Comparison of ENCODE assay signal across 8 cellular contexts in genomic region chr12:87661770-87662402, GRCh38.
DNase-seq lines count a peak whose midpoint lies in the region; ATAC-seq and TF ChIP-seq lines count a peak whose summit lies in the region.

No MANE protein-coding gene starts in this region.

- ATAC-seq in activated CD8-positive, alpha-beta T cell treated with anti-CD3 and anti-CD28 coated beads, Interleukin-2, amount 10 ng/mL, durations not matched to agents 7 days and 5 days: no peak
- no peak for ATAC-seq in activated CD8-positive, alpha-beta T cell treated with anti-CD3 and anti-CD28 coated beads for 36 hours
- ATAC-seq in HG03175 (IDR thresholded peaks at IDR 0.05; ENCODE audit: unreplicated experiment): peak; percentile 98
- ATAC-seq in HG02840 (IDR thresholded peaks at IDR 0.05; ENCODE audit: low FRiP score, unreplicated experiment): no peak

- POLR2A ChIA-PET in activated CD8-positive, alpha-beta T cell treated with anti-CD3 and anti-CD28 coated beads, Interleukin-2, amount 10 ng/mL, durations not matched to agents 7 days and 5 days (lab: Charles Lee): no interaction called here
- POLR2A ChIA-PET in activated CD8-positive, alpha-beta T cell treated with anti-CD3 and anti-CD28 coated beads for 36 hours (lab: Charles Lee): no interaction called here

- CTCF ChIA-PET in activated CD8-positive, alpha-beta T cell treated with anti-CD3 and anti-CD28 coated beads, Interleukin-2, amount 10 ng/mL, durations not matched to agents 7 days and 5 days (lab: Charles Lee): no interaction called here
- CTCF ChIA-PET in activated CD8-positive, alpha-beta T cell treated with anti-CD3 and anti-CD28 coated beads for 36 hours (lab: Charles Lee): no interaction called here

- no peak for TF ChIP-seq CTCF in activated CD8-positive, alpha-beta T cell treated with anti-CD3 and anti-CD28 coated beads for 36 hours (IDR thresholded peaks at IDR 0.05)
- TF ChIP-seq CTCF in WI38 (IDR thresholded peaks at IDR 0.05; ENCODE audit: low read depth, low read length): no peak
- TF ChIP-seq CTCF in nephron (IDR thresholded peaks at IDR 0.05; ENCODE audit: unreplicated experiment in 3 of 3): no peak

- H3K4me3 Mint-ChIP-seq in activated CD8-positive, alpha-beta T cell treated with anti-CD3 and anti-CD28 coated beads, Interleukin-2, amount 10 ng/mL, durations not matched to agents 7 days and 5 days: peak overlapping the region; percentile 20
- H3K4me3 Mint-ChIP-seq in activated CD8-positive, alpha-beta T cell treated with anti-CD3 and anti-CD28 coated beads for 36 hours: no peak overlapping the region
- H3K4me3 Mint-ChIP-seq in nephron: peak overlapping the region in 2 of 3 experiments; percentile 29 to 44

- no peak overlapping the region for H3K27ac Mint-ChIP-seq in activated CD8-positive, alpha-beta T cell treated with anti-CD3 and anti-CD28 coated beads, Interleukin-2, amount 10 ng/mL, durations not matched to agents 7 days and 5 days
- no peak overlapping the region for H3K27ac Mint-ChIP-seq in activated CD8-positive, alpha-beta T cell treated with anti-CD3 and anti-CD28 coated beads for 36 hours
- peak overlapping the region in 2 of 3 experiments; percentile 16 to 72 for H3K27ac Mint-ChIP-seq in nephron

- H3K27me3 Mint-ChIP-seq in activated CD8-positive, alpha-beta T cell treated with anti-CD3 and anti-CD28 coated beads, Interleukin-2, amount 10 ng/mL, durations not matched to agents 7 days and 5 days (ENCODE audit: low read depth): no peaks in the 10 kb centered on the region
- H3K27me3 Mint-ChIP-seq in activated CD8-positive, alpha-beta T cell treated with anti-CD3 and anti-CD28 coated beads for 36 hours: no peaks in the 10 kb centered on the region
- H3K27me3 Mint-ChIP-seq in nephron (ENCODE audit: low read depth): peaks cover 5% of the 10 kb centered on the region

- peak overlapping the region; percentile 41 for H3K4me3 ChIP-seq in WI38 (ENCODE audit: low read depth, low read length)

- H3K36me3 Mint-ChIP-seq in activated CD8-positive, alpha-beta T cell treated with anti-CD3 and anti-CD28 coated beads, Interleukin-2, amount 10 ng/mL, durations not matched to agents 7 days and 5 days (ENCODE audit: low read depth): no peaks in the 10 kb centered on the region
- no peaks in the 10 kb centered on the region for H3K36me3 Mint-ChIP-seq in activated CD8-positive, alpha-beta T cell treated with anti-CD3 and anti-CD28 coated beads for 36 hours (ENCODE audit: low read depth)
- H3K36me3 Mint-ChIP-seq in nephron (ENCODE audit: low read depth): no peaks in the 10 kb centered on the region

- intact Hi-C loops in activated CD8-positive, alpha-beta T cell treated with anti-CD3 and anti-CD28 coated beads for 36 hours (cut with micrococcal nuclease): no loop called here

- no peaks in the 10 kb centered on the region for H3K9me3 Mint-ChIP-seq in activated CD8-positive, alpha-beta T cell treated with anti-CD3 and anti-CD28 coated beads, Interleukin-2, amount 10 ng/mL, durations not matched to agents 7 days and 5 days (ENCODE audit: insufficient read depth)
- no peaks in the 10 kb centered on the region for H3K9me3 Mint-ChIP-seq in activated CD8-positive, alpha-beta T cell treated with anti-CD3 and anti-CD28 coated beads for 36 hours
- H3K9me3 Mint-ChIP-seq in nephron: no peaks in the 10 kb centered on the region

- no peaks in the 10 kb centered on the region for H3K4me1 Mint-ChIP-seq in activated CD8-positive, alpha-beta T cell treated with anti-CD3 and anti-CD28 coated beads, Interleukin-2, amount 10 ng/mL, durations not matched to agents 7 days and 5 days (ENCODE audit: low read depth)
- H3K4me1 Mint-ChIP-seq in activated CD8-positive, alpha-beta T cell treated with anti-CD3 and anti-CD28 coated beads for 36 hours (ENCODE audit: low read depth): no peaks in the 10 kb centered on the region
- peaks cover 32% of the 10 kb centered on the region for H3K4me1 Mint-ChIP-seq in nephron

- DNase-seq in activated CD8-positive, alpha-beta T cell treated with anti-CD3 and anti-CD28 coated beads, Interleukin-2, amount 10 ng/mL, durations not matched to agents 7 days and 5 days: no peak
- DNase-seq in activated CD8-positive, alpha-beta T cell treated with anti-CD3 and anti-CD28 coated beads for 36 hours: no peak
- no peak for DNase-seq in substantia nigra (lab: John Stamatoyannopoulos, UW)
- no peak for DNase-seq in stimulated activated CD4-positive, alpha-beta T cell treated with anti-CD3 and anti-CD28 coated beads, Interleukin-1b, Interleukin-23, amount 100 ng/mL, for 48 hours

- H3K27ac ChIP-seq in substantia nigra (ENCODE audit: low read depth, low read length, poor library complexity, severe bottlenecking): no peak overlapping the region

Comparison
In these comparisons a context has a peak if more than half of its experiments do, and no peak if none do; other contexts are left out.
1. H3K27ac Mint-ChIP-seq: peak in nephron (2 of 3); none in activated CD8-positive, alpha-beta T cell treated with anti-CD3 and anti-CD28 coated beads, Interleukin-2, amount 10 ng/mL, durations not matched to agents 7 days and 5 days (single experiment) and activated CD8-positive, alpha-beta T cell treated with anti-CD3 and anti-CD28 coated beads for 36 hours (single experiment).